ENCODE assay signal across 7 cellular contexts in genomic region chr16:964696-965395, GRCh38. TPM values are rescaled to one million over a fixed set of nuclear protein-coding genes. Genes with fewer than 3 reads are reported as not detected.
DNase-seq lines count a peak whose midpoint lies in the region; ATAC-seq and TF ChIP-seq lines count a peak whose summit lies in the region.

No MANE protein-coding gene starts in this region.

- intact Hi-C loops in PC-3 (cut with micrococcal nuclease): no loop called here

- H4K20me1 ChIP-seq in PC-3 (ENCODE audit: low read length): no peaks in the 10 kb centered on the region

- peak; percentile 69 for DNase-seq in PC-3
- peak; percentile 65 for DNase-seq in activated T-cell treated with anti-CD3 and anti-CD28 coated beads, Interleukin-2, amount 50 U/mL, for 4 hours
- DNase-seq in medulla oblongata (ENCODE audit: extremely low spot score): peak; percentile 61
- peak; percentile 85 for DNase-seq in stimulated activated naive CD4-positive, alpha-beta T cell treated with Interleukin-2 at 50 U/mL for 16 hours (lab: John Stamatoyannopoulos, UW)
- DNase-seq in amniotic stem cell (lab: John Stamatoyannopoulos, UW): no peak

- H3K36me3 ChIP-seq in PC-3 (ENCODE audit: low read depth, low read length): no peaks in the 10 kb centered on the region; the same call in none of the 2 replicates

- H3K9ac ChIP-seq in PC-3 (ENCODE audit: low read length): peak overlapping the region; percentile 62

- peaks cover 15% of the 10 kb centered on the region for H3K36me3 Mint-ChIP-seq in activated T-cell treated with anti-CD3 and anti-CD28 coated beads, Interleukin-2, amount 50 U/mL, for 4 hours (ENCODE audit: insufficient read depth)

- no peaks in the 10 kb centered on the region for H3K27me3 ChIP-seq in PC-3 (ENCODE audit: low read length)

- no peaks in the 10 kb centered on the region for H3K27me3 Mint-ChIP-seq in activated T-cell treated with anti-CD3 and anti-CD28 coated beads, Interleukin-2, amount 50 U/mL, for 4 hours (ENCODE audit: low read depth)

- TSS peak; percentile 93 for BruUV-seq in PC-3 (replicated peaks; lab: Mats Ljungman, UMichigan)

- ATAC-seq in PC-3 (peak; percentile 86), HG03095 (IDR thresholded peaks at IDR 0.05; ENCODE audit: unreplicated experiment) (no peak), GM18907 (IDR thresholded peaks at IDR 0.05; ENCODE audit: unreplicated experiment) (no peak)
- peak; percentile 88 to 92 for ATAC-seq in activated T-cell treated with anti-CD3 and anti-CD28 coated beads, Interleukin-2, amount 50 U/mL, for 4 hours

- no peak for TF ChIP-seq CTCF in PC-3 (conservative IDR thresholded peaks at IDR 0.05; ENCODE audit: low read depth, low read length)

- H2AFZ ChIP-seq in PC-3 (ENCODE audit: low read length): peak overlapping the region; percentile 38

- H3K4me3 Mint-ChIP-seq in activated T-cell treated with anti-CD3 and anti-CD28 coated beads, Interleukin-2, amount 50 U/mL, for 4 hours: peak overlapping the region; percentile 77

- peak overlapping the region; percentile 87 for H3K4me2 ChIP-seq in PC-3 (ENCODE audit: low read length)

- H3K9me3 Mint-ChIP-seq in activated T-cell treated with anti-CD3 and anti-CD28 coated beads, Interleukin-2, amount 50 U/mL, for 4 hours: no peaks in the 10 kb centered on the region

- peak overlapping the region; percentile 83 for H3K27ac ChIP-seq in PC-3 (ENCODE audit: low read length)

- H3K79me2 ChIP-seq in PC-3 (ENCODE audit: low read length): peaks cover 27% of the 10 kb centered on the region

- H3K4me1 ChIP-seq in PC-3 (ENCODE audit: insufficient read depth, low read length): peaks cover 22% of the 10 kb centered on the region

- H3K4me1 Mint-ChIP-seq in activated T-cell treated with anti-CD3 and anti-CD28 coated beads, Interleukin-2, amount 50 U/mL, for 4 hours (ENCODE audit: low read depth): peaks cover 42% of the 10 kb centered on the region

- H3K4me3 ChIP-seq in PC-3 (ENCODE audit: low read length): peak overlapping the region; percentile 69

- POLR2A ChIA-PET in PC-3 (lab: Charles Lee; ENCODE audit: unreplicated experiment): interaction anchor here (0.7 kb wide), 1 partner anchor 38 kb away, joined by 3 read pairs; no protein-coding TSS in a partner anchor

- H3K9me3 ChIP-seq in PC-3 (ENCODE audit: low read length): no peaks in the 10 kb centered on the region

- H3F3A ChIP-seq in PC-3 (ENCODE audit: low read length, unreplicated experiment): peaks cover 4% of the 10 kb centered on the region

- CTCF ChIA-PET in PC-3 (lab: Charles Lee): interaction anchor here (0.6 to 0.7 kb wide), 2 partner anchors 40 to 78 kb away, joined by 3 read pairs; no protein-coding TSS in a partner anchor

- no peaks in the 10 kb centered on the region for H3K9me2 ChIP-seq in PC-3 (replicated peaks; ENCODE audit: low read length)

RNA-seq across cellular contexts. Expression of gene LMF1, which starts 5.9 kb away (rescaled TPM):
- 12.9 and 13.5 TPM in 2 replicates for total RNA-seq in PC-3 (2014; rRNA removed)
- total RNA-seq in activated T-cell treated with anti-CD3 and anti-CD28 coated beads, Interleukin-2, amount 50 U/mL, for 4 hours: 1 to 10 TPM; 7.7 to 9.9 (median 9.3) TPM

RNA-seq across cellular contexts. Expression of gene SOX8, which starts 16.7 kb away (rescaled TPM):
- total RNA-seq in PC-3 (2014; rRNA removed): 0.47 and 0.92 TPM in 2 replicates
- total RNA-seq in activated T-cell treated with anti-CD3 and anti-CD28 coated beads, Interleukin-2, amount 50 U/mL, for 4 hours: 1 to 10 TPM; 2.6 to 4.0 (median 3.5) TPM

Comparison
In these comparisons a context has a peak if more than half of its experiments do, and no peak if none do; other contexts are left out.
1. ATAC-seq: peak in PC-3 (single experiment) and activated T-cell treated with anti-CD3 and anti-CD28 coated beads, Interleukin-2, amount 50 U/mL, for 4 hours (2 of 2); none in HG03095 (single experiment) and GM18907 (single experiment).